ENCODE assay signal across 8 cellular contexts in the genomic region with DNA sequence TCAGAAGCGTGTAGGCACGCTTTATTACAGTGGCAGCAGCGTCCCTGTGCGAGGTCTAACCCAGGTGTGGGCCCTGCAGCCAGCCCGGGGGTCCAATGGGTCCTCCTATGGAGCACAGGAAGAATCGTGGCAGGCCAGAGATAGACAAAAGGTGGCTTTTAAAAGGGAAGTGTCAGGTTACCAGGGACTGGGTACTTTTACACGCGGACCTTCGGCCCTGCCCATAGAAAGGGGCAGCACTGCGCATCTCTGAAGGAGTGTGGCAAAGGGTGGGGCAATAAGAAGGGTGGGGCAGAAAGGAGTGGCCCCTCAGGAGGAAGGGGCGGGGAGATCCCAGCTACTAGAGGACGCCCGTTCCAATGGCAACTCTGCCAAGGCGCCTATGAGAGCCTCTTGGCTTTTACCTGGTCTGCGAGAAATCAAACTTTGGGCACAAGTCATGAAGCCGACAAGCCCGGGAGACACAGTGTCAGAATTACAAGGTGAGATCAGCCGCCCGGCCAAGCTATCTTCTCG.
DNase-seq lines count a peak whose midpoint lies in the region; ATAC-seq and TF ChIP-seq lines count a peak whose summit lies in the region.

No MANE protein-coding gene starts in this region.

- DNase-seq in CD4-positive, alpha-beta memory T cell, result peak in 2 of 5 donors; percentile 65 to 81
- DNase-seq in NCI-H510A treated with DMSO at 0.1 percent for 48 hours (lab: John Stamatoyannopoulos, UW) (peak; percentile 91), endothelial cell (ENCODE audit: low spot score) (peak; percentile 18), mucosa of gallbladder (ENCODE audit: low spot score) (peak; percentile 70)
- DNase-seq in activated CD4-positive, alpha-beta T cell treated with anti-CD3 and anti-CD28 coated beads, Interleukin-2, amount 10 ng/mL, durations not matched to agents 7 days and 5 days, result peak; percentile 79
- DNase-seq in stimulated activated naive CD4-positive, alpha-beta T cell treated with Interleukin-2 at 50 U/mL for 16 hours (lab: John Stamatoyannopoulos, UW), result peak; percentile 69

- H3K27ac Mint-ChIP-seq in CD4-positive, alpha-beta memory T cell, result peak overlapping the region; percentile 54 to 98 (median 94)
- H3K27ac Mint-ChIP-seq in activated CD4-positive, alpha-beta T cell treated with anti-CD3 and anti-CD28 coated beads, Interleukin-2, amount 10 ng/mL, durations not matched to agents 7 days and 5 days, result peak overlapping the region; percentile 93
- H3K27ac Mint-ChIP-seq in endothelial cell (ENCODE audit: unreplicated experiment), result peak overlapping the region; percentile 57

- intact Hi-C loops in CD4-positive, alpha-beta memory T cell (cut with micrococcal nuclease), result loop anchor here (5.0 kb wide), 1 partner anchor 1419 kb away; a partner anchor contains a TSS

- peaks cover 12 to 24% of the 10 kb centered on the region in 2 donors for H3K36me3 Mint-ChIP-seq in CD4-positive, alpha-beta memory T cell
- peaks cover 23% of the 10 kb centered on the region for H3K36me3 Mint-ChIP-seq in activated CD4-positive, alpha-beta T cell treated with anti-CD3 and anti-CD28 coated beads, Interleukin-2, amount 10 ng/mL, durations not matched to agents 7 days and 5 days (ENCODE audit: low read depth)
- H3K36me3 Mint-ChIP-seq in endothelial cell (ENCODE audit: low read depth, unreplicated experiment), result peaks cover 7% of the 10 kb centered on the region

- peak overlapping the region; percentile 75 to 85 for H3K4me3 ChIP-seq in CD4-positive, alpha-beta memory T cell (ENCODE audit: low read length in 2 of 2)

- no peak for TF ChIP-seq CTCF in endothelial cell (IDR thresholded peaks at IDR 0.05; ENCODE audit: unreplicated experiment)

- no peaks in the 10 kb centered on the region for H3K36me3 ChIP-seq in CD4-positive, alpha-beta memory T cell (ENCODE audit: insufficient read depth, low read length)

- H3K4me3 Mint-ChIP-seq in CD4-positive, alpha-beta memory T cell, result peak overlapping the region; percentile 91 to 99 (median 98)
- peak overlapping the region; percentile 92 for H3K4me3 Mint-ChIP-seq in activated CD4-positive, alpha-beta T cell treated with anti-CD3 and anti-CD28 coated beads, Interleukin-2, amount 10 ng/mL, durations not matched to agents 7 days and 5 days
- peak overlapping the region; percentile 99 for H3K4me3 Mint-ChIP-seq in endothelial cell (ENCODE audit: unreplicated experiment)

- peaks cover 0 to under 1% (median 0%) of the 10 kb centered on the region in 8 donors for H3K9me3 Mint-ChIP-seq in CD4-positive, alpha-beta memory T cell
- peaks cover under 1% of the 10 kb centered on the region for H3K9me3 Mint-ChIP-seq in activated CD4-positive, alpha-beta T cell treated with anti-CD3 and anti-CD28 coated beads, Interleukin-2, amount 10 ng/mL, durations not matched to agents 7 days and 5 days
- no peaks in the 10 kb centered on the region for H3K9me3 Mint-ChIP-seq in endothelial cell (ENCODE audit: unreplicated experiment)

- CTCF ChIA-PET in CD4-positive, alpha-beta memory T cell (lab: Charles Lee; ENCODE audit: partially characterized antibody), result interaction anchor here (0.9 kb wide), 1 partner anchor 1923 kb away, joined by 3 read pairs; no protein-coding TSS in a partner anchor
- CTCF ChIA-PET in activated CD4-positive, alpha-beta T cell treated with anti-CD3 and anti-CD28 coated beads, Interleukin-2, amount 10 ng/mL, durations not matched to agents 7 days and 5 days (lab: Charles Lee), result interaction anchor here (1.3 kb wide), 1 partner anchor 9 kb away, joined by 3 read pairs; no protein-coding TSS in a partner anchor

- H3K4me1 ChIP-seq in CD4-positive, alpha-beta memory T cell (ENCODE audit: insufficient read depth, low read length), result peaks cover 23% of the 10 kb centered on the region

- no peaks in the 10 kb centered on the region for H3K9me3 ChIP-seq in CD4-positive, alpha-beta memory T cell (ENCODE audit: control insufficient read depth in 1 of 2, low read length in 2 of 2)

- H3K4me1 Mint-ChIP-seq in CD4-positive, alpha-beta memory T cell, result peaks cover 16 to 48% (median 30%) of the 10 kb centered on the region in 4 donors
- peaks cover 38% of the 10 kb centered on the region for H3K4me1 Mint-ChIP-seq in activated CD4-positive, alpha-beta T cell treated with anti-CD3 and anti-CD28 coated beads, Interleukin-2, amount 10 ng/mL, durations not matched to agents 7 days and 5 days
- H3K4me1 Mint-ChIP-seq in endothelial cell (ENCODE audit: unreplicated experiment), result peaks cover 11% of the 10 kb centered on the region

- H3K27ac ChIP-seq in CD4-positive, alpha-beta memory T cell (ENCODE audit: low read depth, low read length), result peak overlapping the region; percentile 66

- H3K27me3 Mint-ChIP-seq in CD4-positive, alpha-beta memory T cell, result no peaks in the 10 kb centered on the region
- H3K27me3 Mint-ChIP-seq in activated CD4-positive, alpha-beta T cell treated with anti-CD3 and anti-CD28 coated beads, Interleukin-2, amount 10 ng/mL, durations not matched to agents 7 days and 5 days, result no peaks in the 10 kb centered on the region
- peaks cover 9% of the 10 kb centered on the region for H3K27me3 Mint-ChIP-seq in endothelial cell (ENCODE audit: unreplicated experiment)

- POLR2A ChIA-PET in CD4-positive, alpha-beta memory T cell (lab: Charles Lee; ENCODE audit: partially characterized antibody), result interaction anchor here (0.8 to 1.4 kb wide), 3 partner anchors 8 to 1419 kb away, joined by 3 read pairs; no protein-coding TSS in a partner anchor
- POLR2A ChIA-PET in activated CD4-positive, alpha-beta T cell treated with anti-CD3 and anti-CD28 coated beads, Interleukin-2, amount 10 ng/mL, durations not matched to agents 7 days and 5 days (lab: Charles Lee), result no interaction called here

- peak; percentile 56 for ATAC-seq in GM19372 (IDR thresholded peaks at IDR 0.05; ENCODE audit: low read depth, unreplicated experiment)
- peak; percentile 70 for ATAC-seq in HG03460 (IDR thresholded peaks at IDR 0.05; ENCODE audit: unreplicated experiment)

- H3K27me3 ChIP-seq in CD4-positive, alpha-beta memory T cell (ENCODE audit: insufficient read depth, low read length), result no peaks in the 10 kb centered on the region
